In the genomic region with DNA sequence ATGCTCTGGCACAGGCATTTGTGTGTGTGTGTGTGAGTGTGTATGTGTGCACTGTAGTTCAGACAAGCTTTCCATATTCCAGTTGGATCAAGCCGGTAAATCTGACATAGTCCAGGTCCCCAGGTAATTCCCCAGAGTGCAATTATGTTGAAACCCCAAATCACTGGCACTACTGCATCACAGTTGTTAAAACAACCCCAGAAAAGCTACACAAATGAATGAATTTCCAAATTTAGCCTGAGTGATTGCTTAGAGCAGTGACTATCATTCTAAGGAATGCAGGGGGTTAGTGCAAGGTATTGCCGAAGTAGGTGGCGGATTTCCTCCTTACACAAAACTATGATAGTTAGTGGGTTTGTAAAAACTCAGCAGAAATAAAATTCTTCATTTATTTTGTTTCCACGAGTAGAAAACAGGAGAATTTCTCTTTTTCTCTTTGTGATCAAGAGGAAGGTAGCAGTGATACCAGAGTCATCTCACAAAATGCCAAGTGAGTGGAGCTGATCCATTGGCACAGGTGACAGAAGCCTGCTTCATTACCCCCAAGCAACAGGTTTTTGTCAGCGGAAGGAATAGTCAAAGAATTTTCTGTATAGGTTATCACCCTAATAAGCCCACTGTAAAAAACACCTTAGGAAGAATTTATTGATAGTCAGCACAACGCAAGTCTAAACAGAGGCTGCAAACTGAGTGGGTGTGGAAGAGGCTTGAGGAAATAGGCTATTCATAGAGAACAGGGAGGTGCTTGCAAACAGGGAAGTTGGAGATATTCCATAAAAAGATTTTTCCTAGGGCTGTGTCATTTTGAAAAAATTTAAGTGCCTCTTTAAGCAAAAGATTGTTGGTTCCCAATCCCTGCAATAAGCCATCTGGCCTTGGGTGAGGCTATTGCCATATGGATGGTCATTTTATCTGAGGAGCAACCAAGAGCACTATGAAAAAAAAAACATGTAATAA, we compare ENCODE assay signal across 16 cellular contexts.
A peak's percentile ranks its signal among the peaks of the same experiment; 100 is the strongest.
DNase-seq lines count a peak whose midpoint lies in the region; TF ChIP-seq lines count a peak whose summit lies in the region.
"Had no signal": no experiment of that assay in that cellular context is flagged by ENCODE, and none has a peak within 500 bp of the region (broad histone marks: within the 10 kb centered on the region; RNA-seq: fewer than 3 reads in every experiment).

No MANE protein-coding gene starts in this region.

- H3K9me3 ChIP-seq in thyroid gland: no peaks in the 10 kb centered on the region
- H3K9me3 ChIP-seq: gastrocnemius medialis had no signal

- DNase-seq in M059J (ENCODE audit: low read depth) (peak; percentile 10), astrocyte of the spinal cord (ENCODE audit: low read depth, low spot score) (peak; percentile 36), kidney tubule cell (ENCODE audit: low spot score) (peak; percentile 10), AML-193 (lab: John Stamatoyannopoulos, UW) (no peak), UCSD-AML1 (lab: John Stamatoyannopoulos, UW; ENCODE audit: unreplicated experiment) (no peak), thyroid gland (no peak), kidney glomerular epithelial cell (lab: John Stamatoyannopoulos, UW) (no peak)
- DNase-seq: activated CD8-positive, alpha-beta memory T cell treated with anti-CD3 and anti-CD28 coated beads, Interleukin-2, amount 50 U/mL, for 48 hours; activated naive CD4-positive, alpha-beta T cell treated with anti-CD3 and anti-CD28 coated beads for 36 hours; effector CD8-positive, alpha-beta T cell; gastrocnemius medialis; GM23248; MM.1S; retina had no signal

- H3K27ac ChIP-seq in thyroid gland: no peak overlapping the region
- H3K27ac ChIP-seq: cardiac muscle cell, gastrocnemius medialis, GM23248, neural progenitor cell had no signal

- in situ Hi-C loops in astrocyte of the spinal cord (cut with HindIII; ENCODE audit: low sequenced_read_pairs): no loop called here

- no peaks in the 10 kb centered on the region for H3K4me1 ChIP-seq in thyroid gland
- H3K4me1 ChIP-seq: gastrocnemius medialis, neural progenitor cell had no signal

- H3K27me3 ChIP-seq in thyroid gland: no peaks in the 10 kb centered on the region
- H3K27me3 ChIP-seq: cardiac muscle cell, gastrocnemius medialis, neural progenitor cell had no signal

- TF ChIP-seq CTCF in astrocyte of the spinal cord (IDR thresholded peaks at IDR 0.05; ENCODE audit: low read depth, low read length) (no peak), thyroid gland (IDR thresholded peaks at IDR 0.05) (no peak)

- intact Hi-C loops in thyroid gland (cut with DNase I): no loop called here

- WGBS in thyroid gland, 2 donors: 78 to 81% methylated on average over 6 of the region's 6 CpGs

- TF ChIP-seq POLR2A in thyroid gland (IDR thresholded peaks at IDR 0.05): no peak

- H3K4me3 ChIP-seq in astrocyte of the spinal cord (ENCODE audit: low read depth, low read length): no peak overlapping the region
- H3K4me3 ChIP-seq in thyroid gland (replicated peaks in 1 of 3): no peak overlapping the region
- H3K4me3 ChIP-seq: cardiac muscle cell, gastrocnemius medialis, GM23248, neural progenitor cell had no signal

- no peaks in the 10 kb centered on the region for H3K36me3 ChIP-seq in thyroid gland
- H3K36me3 ChIP-seq: cardiac muscle cell, gastrocnemius medialis, neural progenitor cell had no signal

Comparison
In these comparisons a context has a peak if more than half of its experiments do, and no peak if none do; other contexts are left out.
1. DNase-seq: peak in M059J (single experiment), astrocyte of the spinal cord (single experiment) and kidney tubule cell (single experiment); none in AML-193 (0 of 2), UCSD-AML1 (single experiment), thyroid gland (0 of 2) and kidney glomerular epithelial cell (single experiment).